ENCODE assay signal across 21 cellular contexts in genomic region chr15:31412824-31413223, GRCh38.
DNase-seq lines count a peak whose midpoint lies in the region; ATAC-seq and TF ChIP-seq lines count a peak whose summit lies in the region.
"Had no signal": no experiment of that assay in that cellular context is flagged by ENCODE, and none has a peak within 500 bp of the region (broad histone marks: within the 10 kb centered on the region; RNA-seq: fewer than 3 reads in every experiment).

No MANE protein-coding gene starts in this region.

- no peak for ATAC-seq in GM21367 (IDR thresholded peaks at IDR 0.05; ENCODE audit: unreplicated experiment)
- ATAC-seq: WTC11 had no signal

- no peaks in the 10 kb centered on the region for H3K36me3 ChIP-seq in BLaER1
- no peaks in the 10 kb centered on the region for H3K36me3 ChIP-seq in SJCRH30
- H3K36me3 ChIP-seq: BE2C, right atrium auricular region, tibial nerve had no signal

- H3K27ac ChIP-seq in BLaER1 (peak overlapping the region; percentile 44; the same call in 1 of the 2 replicates), HL-60 (replicated peaks) (no peak overlapping the region), SJCRH30 (no peak overlapping the region)
- H3K27ac ChIP-seq: right atrium auricular region, tibial nerve had no signal

- H3K9ac ChIP-seq in BLaER1 = peak overlapping the region; percentile 43; the same call in 1 of the 2 replicates

- H3K4me1 ChIP-seq in BLaER1 (peaks cover 24% of the 10 kb centered on the region), SJCRH30 (no peaks in the 10 kb centered on the region)
- H3K4me1 ChIP-seq: BE2C, right atrium auricular region, tibial nerve had no signal

- DNase-seq in HL-60 (ENCODE audit: low read depth in 1 of 2, low spot score in 1 of 2) = peak; percentile 30 to 54
- peak; percentile 92 for DNase-seq in RPMI7951 (ENCODE audit: low read depth)
- peak; percentile 71 for DNase-seq in foreskin melanocyte
- no peak for DNase-seq in HK-2 (ENCODE audit: unreplicated experiment)
- no peak for DNase-seq in iPS-NIHi7 (ENCODE audit: extremely low spot score)
- DNase-seq in SJCRH30 = no peak
- DNase-seq: activated CD4-positive, alpha-beta T cell treated with anti-CD3 and anti-CD28 coated beads, Interleukin-2, amount 10 ng/mL, durations not matched to agents 7 days and 5 days; activated T-cell treated with anti-CD3 and anti-CD28 coated beads, Interleukin-2, amount 50 U/mL, for 24 hours; BE2C; GDM1; Kasumi-1; NCI-H2029; NCI-H774; Right ventricle myocardium superior; stimulated activated CD4-positive, alpha-beta T cell treated with anti-CD3 and anti-CD28 coated beads, Interleukin-1b, Interleukin-23, amount 100 ng/mL, for 48 hours had no signal

- no peaks in the 10 kb centered on the region for H4K20me1 ChIP-seq in BLaER1

- peak overlapping the region; percentile 53 for H3K4me2 ChIP-seq in BLaER1
- H3K4me2 ChIP-seq: smooth muscle cell had no signal

- H3K9me3 ChIP-seq in BLaER1 (peaks cover 17% of the 10 kb centered on the region), SJCRH30 (replicated peaks) (no peaks in the 10 kb centered on the region)

- H3K27me3 ChIP-seq in BLaER1 = no peaks in the 10 kb centered on the region
- no peaks in the 10 kb centered on the region for H3K27me3 ChIP-seq in HL-60 (ENCODE audit: insufficient read depth, poor library complexity, severe bottlenecking)
- no peaks in the 10 kb centered on the region for H3K27me3 ChIP-seq in SJCRH30
- H3K27me3 ChIP-seq: BE2C, right atrium auricular region, tibial nerve had no signal

- TF ChIP-seq CTCF in HL-60 (IDR thresholded peaks at IDR 0.05; ENCODE audit: insufficient read depth, low read length) = no peak

- no peak overlapping the region for H3K4me3 ChIP-seq in BLaER1
- no peak overlapping the region for H3K4me3 ChIP-seq in HL-60 (replicated peaks; ENCODE audit: insufficient read depth, low read length)
- H3K4me3 ChIP-seq in SJCRH30 = no peak overlapping the region
- H3K4me3 ChIP-seq: right atrium auricular region, smooth muscle cell, tibial nerve had no signal

Comparison
In these comparisons a context has a peak if more than half of its experiments do, and no peak if none do; other contexts are left out.
1. DNase-seq: peak in HL-60 (2 of 2), RPMI7951 (single experiment) and foreskin melanocyte (single experiment); none in HK-2 (single experiment), iPS-NIHi7 (single experiment) and SJCRH30 (0 of 2).